In genomic region chr21:45533731-45534571, GRCh38 we compare ENCODE assay signal across 13 cellular contexts. TPM values are rescaled to one million over a fixed set of nuclear protein-coding genes. Genes with fewer than 3 reads are reported as not detected.
DNase-seq lines count a peak whose midpoint lies in the region; ATAC-seq and TF ChIP-seq lines count a peak whose summit lies in the region.
"Had no signal": no experiment of that assay in that cellular context is flagged by ENCODE, and none has a peak within 500 bp of the region (broad histone marks: within the 10 kb centered on the region; RNA-seq: fewer than 3 reads in every experiment).

No MANE protein-coding gene starts in this region.

- CTCF ChIA-PET in activated naive CD4-positive, alpha-beta T cell treated with anti-CD3 and anti-CD28 coated beads, Interleukin-2, amount 10 ng/mL, durations not matched to agents 7 days and 5 days (lab: Charles Lee), result no interaction called here

- H3K27ac Mint-ChIP-seq in activated naive CD4-positive, alpha-beta T cell treated with anti-CD3 and anti-CD28 coated beads, Interleukin-2, amount 10 ng/mL, durations not matched to agents 7 days and 5 days, result no peak overlapping the region
- H3K27ac Mint-ChIP-seq in glutamatergic neuron (ENCODE audit: unreplicated experiment) (peak overlapping the region; percentile 84), type B pancreatic cell (no peak overlapping the region)

- H3K9me3 Mint-ChIP-seq in activated naive CD4-positive, alpha-beta T cell treated with anti-CD3 and anti-CD28 coated beads, Interleukin-2, amount 10 ng/mL, durations not matched to agents 7 days and 5 days, result no peaks in the 10 kb centered on the region
- peaks cover 5% of the 10 kb centered on the region for H3K9me3 Mint-ChIP-seq in glutamatergic neuron (ENCODE audit: unreplicated experiment)
- H3K9me3 Mint-ChIP-seq in type B pancreatic cell, result no peaks in the 10 kb centered on the region
- H3K9me3 Mint-ChIP-seq: neural crest cell had no signal

- no peaks in the 10 kb centered on the region for H3K27me3 Mint-ChIP-seq in activated naive CD4-positive, alpha-beta T cell treated with anti-CD3 and anti-CD28 coated beads, Interleukin-2, amount 10 ng/mL, durations not matched to agents 7 days and 5 days
- H3K27me3 Mint-ChIP-seq in glutamatergic neuron (ENCODE audit: unreplicated experiment), result peaks cover 4% of the 10 kb centered on the region
- H3K27me3 Mint-ChIP-seq in type B pancreatic cell, result no peaks in the 10 kb centered on the region

- no peak overlapping the region for H3K4me3 Mint-ChIP-seq in activated naive CD4-positive, alpha-beta T cell treated with anti-CD3 and anti-CD28 coated beads, Interleukin-2, amount 10 ng/mL, durations not matched to agents 7 days and 5 days
- H3K4me3 Mint-ChIP-seq in glutamatergic neuron (ENCODE audit: unreplicated experiment), result peak overlapping the region; percentile 42
- H3K4me3 Mint-ChIP-seq in type B pancreatic cell, result no peak overlapping the region
- H3K4me3 Mint-ChIP-seq: neural crest cell had no signal

- H3K4me1 Mint-ChIP-seq in activated naive CD4-positive, alpha-beta T cell treated with anti-CD3 and anti-CD28 coated beads, Interleukin-2, amount 10 ng/mL, durations not matched to agents 7 days and 5 days, result peaks cover 18% of the 10 kb centered on the region
- H3K4me1 Mint-ChIP-seq in glutamatergic neuron (ENCODE audit: low read depth, unreplicated experiment) (peaks cover 6% of the 10 kb centered on the region), type B pancreatic cell (ENCODE audit: unreplicated experiment) (peaks cover 5% of the 10 kb centered on the region)

- ATAC-seq in HG02938 (IDR thresholded peaks at IDR 0.05; ENCODE audit: unreplicated experiment) (no peak), HG03135 (IDR thresholded peaks at IDR 0.05; ENCODE audit: unreplicated experiment) (no peak)
- ATAC-seq: SK-N-SH treated with all-trans-retinoic acid at 6 μM for 48 hours had no signal

- peak; percentile 10 for DNase-seq in activated naive CD4-positive, alpha-beta T cell treated with anti-CD3 and anti-CD28 coated beads, Interleukin-2, amount 10 ng/mL, durations not matched to agents 7 days and 5 days
- DNase-seq in activated naive CD4-positive, alpha-beta T cell (lab: John Stamatoyannopoulos, UW), result no peak
- DNase-seq in glutamatergic neuron (peak; percentile 25), mesenteric fat pad (ENCODE audit: low spot score) (peak; percentile 76), type B pancreatic cell (ENCODE audit: extremely low spot score, unreplicated experiment) (peak; percentile 68), NK-92 (lab: John Stamatoyannopoulos, UW; ENCODE audit: unreplicated experiment) (no peak)
- DNase-seq: COR-L47; GM23248; stimulated activated CD4-positive, alpha-beta T cell treated with anti-CD3 and anti-CD28 coated beads, Interleukin-12 subunit alpha, Interleukin-12 subunit beta, amount 100 ng/mL, for 4 hours had no signal

- peaks cover 25% of the 10 kb centered on the region for H3K36me3 Mint-ChIP-seq in activated naive CD4-positive, alpha-beta T cell treated with anti-CD3 and anti-CD28 coated beads, Interleukin-2, amount 10 ng/mL, durations not matched to agents 7 days and 5 days
- H3K36me3 Mint-ChIP-seq in glutamatergic neuron (ENCODE audit: unreplicated experiment), result no peaks in the 10 kb centered on the region
- H3K36me3 Mint-ChIP-seq in type B pancreatic cell, result no peaks in the 10 kb centered on the region

- TF ChIP-seq CTCF in glutamatergic neuron (IDR thresholded peaks at IDR 0.05; ENCODE audit: partially characterized antibody, unreplicated experiment) (no peak), type B pancreatic cell (conservative IDR thresholded peaks at IDR 0.05) (no peak)

RNA-seq across cellular contexts. Expression of gene SLC19A1, which starts 8.3 kb away (rescaled TPM):
- total RNA-seq in glutamatergic neuron (ENCODE audit: unreplicated experiment) (53.3 TPM), mesenteric fat pad (21.7 TPM), type B pancreatic cell (ENCODE audit: low replicate concordance) (10.6 and 28.2 TPM in 2 replicates)

Comparison
In these comparisons a context has a peak if more than half of its experiments do, and no peak if none do; other contexts are left out.
1. DNase-seq: peak in activated naive CD4-positive, alpha-beta T cell treated with anti-CD3 and anti-CD28 coated beads, Interleukin-2, amount 10 ng/mL, durations not matched to agents 7 days and 5 days (single experiment), glutamatergic neuron (single experiment), mesenteric fat pad (single experiment) and type B pancreatic cell (single experiment); none in activated naive CD4-positive, alpha-beta T cell (0 of 4) and NK-92 (single experiment).